Comparison of ENCODE assay signal across 16 cellular contexts in the genomic region with DNA sequence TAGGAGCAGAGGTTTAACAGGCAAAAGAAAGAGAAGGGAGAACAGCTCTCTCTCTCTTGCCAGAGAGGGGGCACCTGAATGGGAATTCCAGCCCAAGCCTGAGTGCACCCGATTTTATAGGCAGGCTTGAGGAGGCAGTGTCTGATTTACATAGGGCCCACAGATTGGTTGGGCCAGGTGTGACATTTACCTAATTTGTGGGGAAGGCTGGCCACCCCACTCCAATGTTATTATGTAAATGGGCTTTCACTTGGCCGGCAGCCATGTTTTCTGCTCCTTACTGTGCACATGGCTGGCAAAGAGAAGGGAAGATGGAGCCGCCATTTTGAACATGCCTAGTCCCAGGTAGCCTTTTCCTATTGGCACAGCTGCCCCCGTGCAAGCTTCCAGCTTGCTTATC.
"Had no signal": no experiment of that assay in that cellular context is flagged by ENCODE, and none has a peak within 500 bp of the region (broad histone marks: within the 10 kb centered on the region; RNA-seq: fewer than 3 reads in every experiment).

No MANE protein-coding gene starts in this region.

- H3K36me3 ChIP-seq: colonic mucosa, lower lobe of right lung had no signal

- H3K27me3 ChIP-seq: body of pancreas, colonic mucosa had no signal

- H3K27me3 Mint-ChIP-seq: activated CD4-positive, alpha-beta T cell treated with anti-CD3 and anti-CD28 coated beads, Interleukin-2, amount 10 ng/mL, durations not matched to agents 24 days and 14 days; activated naive CD8-positive, alpha-beta T cell had no signal

- H3K4me3 ChIP-seq: body of pancreas, colonic mucosa, lower lobe of right lung had no signal

- H3K4me1 Mint-ChIP-seq: activated CD4-positive, alpha-beta T cell treated with anti-CD3 and anti-CD28 coated beads, Interleukin-2, amount 10 ng/mL, durations not matched to agents 24 days and 14 days; stimulated activated effector memory CD8-positive, alpha-beta T cell treated with anti-CD3 and anti-CD28 coated beads, Interleukin-12 subunit alpha, Interleukin-12 subunit beta, amount 100 ng/mL, for 72 hours had no signal

- H3K4me3 Mint-ChIP-seq: activated CD4-positive, alpha-beta T cell treated with anti-CD3 and anti-CD28 coated beads, Interleukin-2, amount 10 ng/mL, durations not matched to agents 24 days and 14 days; activated CD8-positive, alpha-beta T cell treated with anti-CD3 and anti-CD28 coated beads, Interleukin-2, amount 10 ng/mL, durations not matched to agents 7 days and 5 days; activated naive CD8-positive, alpha-beta T cell; activated T-cell treated with anti-CD3 and anti-CD28 coated beads, Interleukin-2, amount 50 U/mL, for 72 hours; nephron; stimulated activated effector memory CD8-positive, alpha-beta T cell treated with anti-CD3 and anti-CD28 coated beads, Interleukin-12 subunit alpha, Interleukin-12 subunit beta, amount 100 ng/mL, for 72 hours had no signal

- H3K36me3 Mint-ChIP-seq: activated naive CD8-positive, alpha-beta T cell; stimulated activated effector memory CD8-positive, alpha-beta T cell treated with anti-CD3 and anti-CD28 coated beads, Interleukin-12 subunit alpha, Interleukin-12 subunit beta, amount 100 ng/mL, for 72 hours had no signal

- H3K9me3 ChIP-seq: body of pancreas, colonic mucosa, lower lobe of right lung had no signal

- ATAC-seq: activated CD8-positive, alpha-beta T cell treated with anti-CD3 and anti-CD28 coated beads, Interleukin-2, amount 10 ng/mL, durations not matched to agents 7 days and 5 days; activated T-cell treated with anti-CD3 and anti-CD28 coated beads, Interleukin-2, amount 50 U/mL, for 72 hours; body of pancreas; left colon; lower lobe of right lung; stimulated activated effector memory CD8-positive, alpha-beta T cell treated with anti-CD3 and anti-CD28 coated beads, Interleukin-12 subunit alpha, Interleukin-12 subunit beta, amount 100 ng/mL, for 72 hours had no signal

- DNase-seq: activated CD4-positive, alpha-beta T cell treated with anti-CD3 and anti-CD28 coated beads, Interleukin-2, amount 10 ng/mL, durations not matched to agents 24 days and 14 days; activated CD4-positive, CD25-positive, alpha-beta regulatory T cell; activated CD8-positive, alpha-beta memory T cell treated with anti-CD3 and anti-CD28 coated beads, Interleukin-2, amount 50 U/mL, for 4 hours; activated CD8-positive, alpha-beta T cell treated with anti-CD3 and anti-CD28 coated beads, Interleukin-2, amount 10 ng/mL, durations not matched to agents 7 days and 5 days; activated gamma-delta T cell treated with Interleukin-2 at 50 U/mL for 16 hours; activated T-cell treated with anti-CD3 and anti-CD28 coated beads, Interleukin-2, amount 50 U/mL, for 72 hours; amygdala; central memory CD4-positive, alpha-beta T cell; colonic mucosa; left colon; lower lobe of right lung; occipital lobe had no signal

- H3K4me1 ChIP-seq: body of pancreas, colonic mucosa, lower lobe of right lung had no signal

- H3K27ac Mint-ChIP-seq: activated CD4-positive, alpha-beta T cell treated with anti-CD3 and anti-CD28 coated beads, Interleukin-2, amount 10 ng/mL, durations not matched to agents 24 days and 14 days; activated CD8-positive, alpha-beta T cell treated with anti-CD3 and anti-CD28 coated beads, Interleukin-2, amount 10 ng/mL, durations not matched to agents 7 days and 5 days; activated naive CD8-positive, alpha-beta T cell; activated T-cell treated with anti-CD3 and anti-CD28 coated beads, Interleukin-2, amount 50 U/mL, for 72 hours; nephron; stimulated activated effector memory CD8-positive, alpha-beta T cell treated with anti-CD3 and anti-CD28 coated beads, Interleukin-12 subunit alpha, Interleukin-12 subunit beta, amount 100 ng/mL, for 72 hours had no signal
